In the genomic region with DNA sequence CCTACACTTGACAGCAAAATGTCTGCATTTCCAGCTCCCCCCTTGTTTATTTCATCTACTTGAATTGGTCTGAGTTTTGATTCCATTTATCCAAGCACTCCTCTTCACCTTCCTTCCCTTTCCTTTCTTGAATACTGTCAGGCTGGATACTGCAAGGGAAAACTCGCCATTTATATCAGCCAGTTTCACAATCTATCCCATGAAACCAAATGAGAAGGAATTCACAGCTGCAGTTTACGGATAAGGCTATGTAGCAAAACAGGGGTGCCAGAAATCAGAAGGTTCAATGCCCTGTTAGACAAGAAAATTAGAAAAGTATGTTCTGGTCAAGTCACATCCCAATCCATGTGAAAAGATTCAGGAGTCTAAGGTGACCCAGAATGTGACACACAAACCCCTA, we compare ENCODE assay signal across 1 cellular context.
A peak's percentile ranks its signal among the peaks of the same experiment; 100 is the strongest.
TF ChIP-seq lines count a peak whose summit lies in the region.

No MANE protein-coding gene starts in this region.

TF ChIP-seq in K562, 482 proteins besides CTCF, POLR2A, EP300 and RAD21:
- TF ChIP-seq, protein P1, sequence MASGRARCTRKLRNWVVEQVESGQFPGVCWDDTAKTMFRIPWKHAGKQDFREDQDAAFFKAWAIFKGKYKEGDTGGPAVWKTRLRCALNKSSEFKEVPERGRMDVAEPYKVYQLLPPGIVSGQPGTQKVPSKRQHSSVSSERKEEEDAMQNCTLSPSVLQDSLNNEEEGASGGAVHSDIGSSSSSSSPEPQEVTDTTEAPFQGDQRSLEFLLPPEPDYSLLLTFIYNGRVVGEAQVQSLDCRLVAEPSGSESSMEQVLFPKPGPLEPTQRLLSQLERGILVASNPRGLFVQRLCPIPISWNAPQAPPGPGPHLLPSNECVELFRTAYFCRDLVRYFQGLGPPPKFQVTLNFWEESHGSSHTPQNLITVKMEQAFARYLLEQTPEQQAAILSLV (tag; IDR thresholded peaks at IDR 0.05): no peak
- TF ChIP-seq SMARCA5 (IDR thresholded peaks at IDR 0.05) (no peak), FUS (optimal IDR thresholded peaks at IDR 0.05; ENCODE audit: low read depth, low read length) (no peak)
- TF ChIP-seq, protein P2, sequence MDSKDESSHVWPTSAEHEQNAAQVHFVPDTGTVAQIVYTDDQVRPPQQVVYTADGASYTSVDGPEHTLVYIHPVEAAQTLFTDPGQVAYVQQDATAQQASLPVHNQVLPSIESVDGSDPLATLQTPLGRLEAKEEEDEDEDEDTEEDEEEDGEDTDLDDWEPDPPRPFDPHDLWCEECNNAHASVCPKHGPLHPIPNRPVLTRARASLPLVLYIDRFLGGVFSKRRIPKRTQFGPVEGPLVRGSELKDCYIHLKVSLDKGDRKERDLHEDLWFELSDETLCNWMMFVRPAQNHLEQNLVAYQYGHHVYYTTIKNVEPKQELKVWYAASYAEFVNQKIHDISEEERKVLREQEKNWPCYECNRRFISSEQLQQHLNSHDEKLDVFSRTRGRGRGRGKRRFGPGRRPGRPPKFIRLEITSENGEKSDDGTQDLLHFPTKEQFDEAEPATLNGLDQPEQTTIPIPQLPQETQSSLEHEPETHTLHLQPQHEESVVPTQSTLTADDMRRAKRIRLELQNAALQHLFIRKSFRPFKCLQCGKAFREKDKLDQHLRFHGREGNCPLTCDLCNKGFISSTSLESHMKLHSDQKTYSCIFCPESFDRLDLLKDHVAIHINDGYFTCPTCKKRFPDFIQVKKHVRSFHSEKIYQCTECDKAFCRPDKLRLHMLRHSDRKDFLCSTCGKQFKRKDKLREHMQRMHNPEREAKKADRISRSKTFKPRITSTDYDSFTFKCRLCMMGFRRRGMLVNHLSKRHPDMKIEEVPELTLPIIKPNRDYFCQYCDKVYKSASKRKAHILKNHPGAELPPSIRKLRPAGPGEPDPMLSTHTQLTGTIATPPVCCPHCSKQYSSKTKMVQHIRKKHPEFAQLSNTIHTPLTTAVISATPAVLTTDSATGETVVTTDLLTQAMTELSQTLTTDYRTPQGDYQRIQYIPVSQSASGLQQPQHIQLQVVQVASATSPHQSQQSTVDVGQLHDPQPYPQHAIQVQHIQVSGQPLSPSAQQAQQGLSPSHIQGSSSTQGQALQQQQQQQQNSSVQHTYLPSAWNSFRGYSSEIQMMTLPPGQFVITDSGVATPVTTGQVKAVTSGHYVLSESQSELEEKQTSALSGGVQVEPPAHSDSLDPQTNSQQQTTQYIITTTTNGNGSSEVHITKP (IDR thresholded peaks at IDR 0.05; ENCODE audit: partially characterized antibody): peak; percentile 51
- TF ChIP-seq, protein P3, sequence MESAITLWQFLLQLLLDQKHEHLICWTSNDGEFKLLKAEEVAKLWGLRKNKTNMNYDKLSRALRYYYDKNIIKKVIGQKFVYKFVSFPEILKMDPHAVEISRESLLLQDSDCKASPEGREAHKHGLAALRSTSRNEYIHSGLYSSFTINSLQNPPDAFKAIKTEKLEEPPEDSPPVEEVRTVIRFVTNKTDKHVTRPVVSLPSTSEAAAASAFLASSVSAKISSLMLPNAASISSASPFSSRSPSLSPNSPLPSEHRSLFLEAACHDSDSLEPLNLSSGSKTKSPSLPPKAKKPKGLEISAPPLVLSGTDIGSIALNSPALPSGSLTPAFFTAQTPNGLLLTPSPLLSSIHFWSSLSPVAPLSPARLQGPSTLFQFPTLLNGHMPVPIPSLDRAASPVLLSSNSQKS (CRISPR knock-in tag; IDR thresholded peaks at IDR 0.05): no peak
